ENCODE assay signal across 8 cellular contexts in genomic region chr12:49568442-49568776, GRCh38. TPM values are rescaled to one million over a fixed set of nuclear protein-coding genes. Genes with fewer than 3 reads are reported as not detected.
DNase-seq lines count a peak whose midpoint lies in the region; ATAC-seq and TF ChIP-seq lines count a peak whose summit lies in the region.

No MANE protein-coding gene starts in this region.

- H3K36me3 Mint-ChIP-seq in chondrocyte (ENCODE audit: low read depth): peaks cover 6% of the 10 kb centered on the region
- H3K36me3 Mint-ChIP-seq in naive thymus-derived CD4-positive, alpha-beta T cell: peaks cover 0 to 18% (median 4%) of the 10 kb centered on the region in 5 donors

- peak overlapping the region; percentile 90 for H3K4me3 ChIP-seq in HUES6 (ENCODE audit: low read depth, low read length)
- H3K4me3 ChIP-seq in naive thymus-derived CD4-positive, alpha-beta T cell (ENCODE audit: low read length): peak overlapping the region; percentile 81

- TF ChIP-seq CTCF in 22Rv1 (IDR thresholded peaks at IDR 0.05) (no peak), chondrocyte (IDR thresholded peaks at IDR 0.05) (no peak)

- peak overlapping the region; percentile 91 for H3K9ac ChIP-seq in HUES6 (ENCODE audit: low read length)

- peak overlapping the region; percentile 95 for H3K27ac Mint-ChIP-seq in chondrocyte (ENCODE audit: unreplicated experiment)
- H3K27ac Mint-ChIP-seq in naive thymus-derived CD4-positive, alpha-beta T cell: peak overlapping the region; percentile 98 to 100 (median 99)

- peaks cover 27% of the 10 kb centered on the region for H3K36me3 ChIP-seq in HUES6 (ENCODE audit: control insufficient read depth, insufficient read depth, low read length)
- H3K36me3 ChIP-seq in naive thymus-derived CD4-positive, alpha-beta T cell (ENCODE audit: control insufficient read depth in 2 of 3, insufficient read depth in 3 of 3, low read length in 3 of 3): peaks cover 0 to 26% (median 12%) of the 10 kb centered on the region in 3 experiments

- peak overlapping the region; percentile 75 for H3K27ac ChIP-seq in 22Rv1
- peak overlapping the region; percentile 89; the same call in 1 of the 2 replicates for H3K27ac ChIP-seq in HUES6 (ENCODE audit: low read depth, low read length)
- peak overlapping the region; percentile 91 for H3K27ac ChIP-seq in naive thymus-derived CD4-positive, alpha-beta T cell (ENCODE audit: low read depth, low read length)

- peak; percentile 34 for ATAC-seq in GM19395 (IDR thresholded peaks at IDR 0.05; ENCODE audit: unreplicated experiment)
- ATAC-seq in naive thymus-derived CD4-positive, alpha-beta T cell: peak; percentile 6

- 0 out of 2 replicates have a peak, but pooled peaks cover 3% of the 10 kb centered on the region for H3K4me1 ChIP-seq in HUES6 (ENCODE audit: control insufficient read depth, insufficient read depth, low read length)
- H3K4me1 ChIP-seq in naive thymus-derived CD4-positive, alpha-beta T cell (ENCODE audit: control insufficient read depth in 2 of 2, insufficient read depth in 2 of 2, low read length in 2 of 2): peaks cover 33 to 42% of the 10 kb centered on the region in 2 donors

- H3K27me3 Mint-ChIP-seq in chondrocyte (ENCODE audit: low read depth): no peaks in the 10 kb centered on the region
- peaks cover 0 to 3% (median 0%) of the 10 kb centered on the region in 5 donors for H3K27me3 Mint-ChIP-seq in naive thymus-derived CD4-positive, alpha-beta T cell

- H3K9me3 Mint-ChIP-seq in chondrocyte (ENCODE audit: low read depth): no peaks in the 10 kb centered on the region
- no peaks in the 10 kb centered on the region for H3K9me3 Mint-ChIP-seq in naive thymus-derived CD4-positive, alpha-beta T cell

- H3K9me3 ChIP-seq in HUES6 (ENCODE audit: control insufficient read depth, insufficient read depth, low read depth, low read length): no peaks in the 10 kb centered on the region; the same call in 1 of the 2 replicates
- H3K9me3 ChIP-seq in naive thymus-derived CD4-positive, alpha-beta T cell (ENCODE audit: control insufficient read depth in 2 of 3, low read length in 3 of 3): no peaks in the 10 kb centered on the region

- H3K4me3 Mint-ChIP-seq in chondrocyte (ENCODE audit: unreplicated experiment): peak overlapping the region; percentile 95
- peak overlapping the region; percentile 94 to 100 (median 99) for H3K4me3 Mint-ChIP-seq in naive thymus-derived CD4-positive, alpha-beta T cell

- intact Hi-C loops in naive thymus-derived CD4-positive, alpha-beta T cell (cut with micrococcal nuclease): loop anchor here (1.0 to 5.0 kb wide), 19 partner anchors 15 to 544 kb away; partner anchors contain the start of genes FMNL3 (in 2 of the 2), PRPF40B (in 2 of the 2), TMBIM6 (in 2 of the 2) and TUBA1C (in 2 of the 2)

- H3K4me1 Mint-ChIP-seq in chondrocyte (ENCODE audit: low read depth): peaks cover 41% of the 10 kb centered on the region
- H3K4me1 Mint-ChIP-seq in naive thymus-derived CD4-positive, alpha-beta T cell: peaks cover 45 to 76% (median 61%) of the 10 kb centered on the region in 7 donors

- CTCF ChIA-PET in naive thymus-derived CD4-positive, alpha-beta T cell (lab: Charles Lee): interaction anchor here (0.6 kb wide), 1 partner anchor 12 kb away, joined by 3 read pairs; no protein-coding TSS in a partner anchor

- POLR2A ChIA-PET in naive thymus-derived CD4-positive, alpha-beta T cell (lab: Charles Lee): interaction anchor here (1.0 kb wide), 2 partner anchors 12 to 19 kb away, joined by 3 to 6 read pairs; no protein-coding TSS in a partner anchor

- DNase-seq in chondrocyte (ENCODE audit: low spot score) (no peak), NCI-H1436 treated with DMSO at 0.1 percent for 48 hours (lab: John Stamatoyannopoulos, UW) (no peak), NK-92 (lab: John Stamatoyannopoulos, UW; ENCODE audit: unreplicated experiment) (no peak), SHP77 (lab: John Stamatoyannopoulos, UW) (no peak)
- DNase-seq in naive thymus-derived CD4-positive, alpha-beta T cell: no peak

- H3K27me3 ChIP-seq in HUES6 (ENCODE audit: control insufficient read depth, insufficient read depth, low read length): no peaks in the 10 kb centered on the region
- H3K27me3 ChIP-seq in naive thymus-derived CD4-positive, alpha-beta T cell (ENCODE audit: control insufficient read depth in 2 of 2, insufficient read depth in 2 of 2, low read length in 2 of 2): no peaks in the 10 kb centered on the region

RNA-seq across cellular contexts. Expression of gene MCRS1, which starts 0.5 kb away (rescaled TPM):
- total RNA-seq in chondrocyte: 44.9 to 55.9 TPM (median 47.2 TPM) in 3 replicates
- total RNA-seq in naive thymus-derived CD4-positive, alpha-beta T cell: 10 to 100 TPM; 70.0 to 85.2 (median 71.4) TPM
- 10 to 100 TPM; 55.5 to 61.6 TPM for polyA plus RNA-seq in naive thymus-derived CD4-positive, alpha-beta T cell

RNA-seq across cellular contexts. Expression of gene KCNH3, which starts 29.6 kb away (rescaled TPM):
- 0.10 to 0.27 TPM in 2 of 3 replicates, not detected in the other for total RNA-seq in chondrocyte
- total RNA-seq in naive thymus-derived CD4-positive, alpha-beta T cell: 1 to 10 TPM in 4 of 5 experiments, under 1 TPM in 1; 0.99 to 5.3 (median 3.8) TPM
- 1 to 10 TPM; 1.9 to 3.8 TPM for polyA plus RNA-seq in naive thymus-derived CD4-positive, alpha-beta T cell

RNA-seq across cellular contexts. Expression of gene FAM186B, which starts 37.0 kb away (rescaled TPM):
- total RNA-seq in chondrocyte: 0.27 to 0.51 TPM (median 0.46 TPM) in 3 replicates
- total RNA-seq in naive thymus-derived CD4-positive, alpha-beta T cell: 1 to 10 TPM in 1 of 5 experiments, under 1 TPM in 4; 0.24 to 1.1 (median 0.51) TPM
- polyA plus RNA-seq in naive thymus-derived CD4-positive, alpha-beta T cell: under 1 TPM; 0.13 to 0.26 TPM

RNA-seq across cellular contexts. Expression of gene PRPF40B, which starts 55.0 kb away (rescaled TPM):
- total RNA-seq in chondrocyte: 12.5 to 23.9 TPM (median 15.1 TPM) in 3 replicates
- total RNA-seq in naive thymus-derived CD4-positive, alpha-beta T cell: 10 to 100 TPM in 4 of 5 experiments, 1 to 10 TPM in 1; 7.8 to 24.1 (median 12.1) TPM
- 1 to 10 TPM; 2.0 to 4.2 TPM for polyA plus RNA-seq in naive thymus-derived CD4-positive, alpha-beta T cell
